2 cellular contexts compared by ENCODE assay signal in genomic region chr17:43153197-43153835, GRCh38.
TF ChIP-seq lines count a peak whose summit lies in the region.
"Not testable (repeated sequence)": the region's sequence is repeated elsewhere in the genome, so short reads cannot be mapped to it uniquely, and the experiment has no call there.

No MANE protein-coding gene starts in this region.

TF ChIP-seq in HCT116, 20 proteins besides CTCF, POLR2A, EP300 and RAD21:
- TF ChIP-seq CBX3 (IDR thresholded peaks at IDR 0.05; ENCODE audit: low read depth), result peak; percentile 59; the same call in 1 of the 2 replicates

TF ChIP-seq in K562, 482 proteins besides CTCF, POLR2A, EP300 and RAD21:
- TF ChIP-seq KLF16 (IDR thresholded peaks at IDR 0.05) (peak; percentile 63; the same call in 1 of the 2 replicates), ARNT (IDR thresholded peaks at IDR 0.05) (0 out of 4 replicates have a peak, but pooled peaks of 1 of the 2 experiments have one; percentile 24), MTA3 (IDR thresholded peaks at IDR 0.05; ENCODE audit: borderline replicate concordance) (0 out of 2 replicates have a peak, but pooled peaks have one; percentile 55), MTA2 (IDR thresholded peaks at IDR 0.05; ENCODE audit: low read depth) (peak; percentile 44; the same call in 1 of the 2 replicates), TEAD4 (IDR thresholded peaks at IDR 0.05; ENCODE audit: low read length) (peak; percentile 65; the same call in 1 of the 2 replicates), FOXM1 (IDR thresholded peaks at IDR 0.05; ENCODE audit: low read depth) (peak; percentile 60), ZKSCAN8 (CRISPR knock-in tag; IDR thresholded peaks at IDR 0.05) (0 out of 2 replicates have a peak, but pooled peaks have one; percentile 31), ZNF766 (CRISPR knock-in tag; conservative IDR thresholded peaks at IDR 0.05) (0 out of 2 replicates have a peak, but pooled peaks have one; percentile 45), ARID1B (IDR thresholded peaks at IDR 0.05) (peak; percentile 83), TOE1 (IDR thresholded peaks at IDR 0.05; ENCODE audit: borderline replicate concordance) (peak; percentile 48; the same call in 1 of the 2 replicates), DPF2 (IDR thresholded peaks at IDR 0.05) (peak; percentile 69; the same call in 1 of the 2 replicates), TAL1 (IDR thresholded peaks at IDR 0.05) (peak; percentile 75), CEBPG (tag; conservative IDR thresholded peaks at IDR 0.05 in 1 of 2, IDR thresholded peaks at IDR 0.05 in 1 of 2) (peak; percentile 45 to 48; a peak in 3 of 4 replicates), ZBTB33 (CRISPR knock-in tag; IDR thresholded peaks at IDR 0.05) (0 out of 2 replicates have a peak, but pooled peaks have one; percentile 20), CHAMP1 (IDR thresholded peaks at IDR 0.05) (peak; percentile 38; the same call in 1 of the 2 replicates), CBFA2T2 (conservative IDR thresholded peaks at IDR 0.05) (peak; percentile 59), JUND (tag; IDR thresholded peaks at IDR 0.05; ENCODE audit: borderline replicate concordance, low read depth, low read length) (0 out of 3 replicates have a peak, but pooled peaks have one; percentile 22), HDAC3 (IDR thresholded peaks at IDR 0.05; ENCODE audit: borderline replicate concordance, partially characterized antibody) (peak; percentile 44), XRCC3 (IDR thresholded peaks at IDR 0.05) (peak; percentile 73; the same call in 1 of the 2 replicates), TCF3 (CRISPR knock-in tag; IDR thresholded peaks at IDR 0.05) (peak; percentile 82), NFIC (IDR thresholded peaks at IDR 0.05) (0 out of 2 replicates have a peak, but pooled peaks have one; percentile 18), NCOR1 (IDR thresholded peaks at IDR 0.05) (peak; percentile 71), ESRRA (IDR thresholded peaks at IDR 0.05; ENCODE audit: borderline replicate concordance, low read depth) (peak; percentile 32; the same call in 1 of the 2 replicates), LEF1 (IDR thresholded peaks at IDR 0.05) (peak; percentile 66; the same call in 1 of the 2 replicates), TAF9B (IDR thresholded peaks at IDR 0.05; ENCODE audit: partially characterized antibody) (peak; percentile 31), SMAD4 (CRISPR knock-in tag; conservative IDR thresholded peaks at IDR 0.05) (peak; percentile 76), GATA2 (CRISPR knock-in tag; IDR thresholded peaks at IDR 0.05) (peak; percentile 79), NCOA1 (IDR thresholded peaks at IDR 0.05; ENCODE audit: low read depth) (peak; percentile 66; the same call in 1 of the 2 replicates), ZNF395 (CRISPR knock-in tag; IDR thresholded peaks at IDR 0.05) (peak; percentile 78; the same call in 1 of the 2 replicates), TRIM28 (IDR thresholded peaks at IDR 0.05) (peak; percentile 97), ATF7 (IDR thresholded peaks at IDR 0.05) (0 out of 2 replicates have a peak, but pooled peaks have one; percentile 31), CBFA2T3 (IDR thresholded peaks at IDR 0.05) (peak; percentile 74), ADNP (tag; IDR thresholded peaks at IDR 0.05) (0 out of 2 replicates have a peak, but pooled peaks have one; percentile 35), CBX3 (IDR thresholded peaks at IDR 0.05; ENCODE audit: borderline replicate concordance in 1 of 2, low read length in 2 of 2) (peak in 1 of 2 experiments; percentile 90; a peak in 2 of 3 replicates), MYBL2 (IDR thresholded peaks at IDR 0.05; ENCODE audit: low read depth) (peak; percentile 25; the same call in 1 of the 2 replicates), STAT5A (IDR thresholded peaks at IDR 0.05; ENCODE audit: borderline replicate concordance, low read length) (peak; percentile 58; the same call in 1 of the 2 replicates), HLTF (IDR thresholded peaks at IDR 0.05) (peak; percentile 89), SMARCE1 (IDR thresholded peaks at IDR 0.05) (peak; percentile 28; the same call in 1 of the 2 replicates), EP400 (IDR thresholded peaks at IDR 0.05) (peak; percentile 41; the same call in 1 of the 2 replicates), GATAD2B (IDR thresholded peaks at IDR 0.05; ENCODE audit: borderline replicate concordance) (peak; percentile 14; the same call in 1 of the 2 replicates), SMARCA4 (IDR thresholded peaks at IDR 0.05) (peak; percentile 85), CEBPB (tag; IDR thresholded peaks at IDR 0.05) (peak; percentile 36; the same call in 1 of the 2 replicates), TRIM24 (IDR thresholded peaks at IDR 0.05) (peak; percentile 69 to 86), CBX5 (IDR thresholded peaks at IDR 0.05; ENCODE audit: borderline replicate concordance, low read depth) (peak; percentile 81; the same call in 1 of the 2 replicates)
- TF ChIP-seq, protein P1, sequence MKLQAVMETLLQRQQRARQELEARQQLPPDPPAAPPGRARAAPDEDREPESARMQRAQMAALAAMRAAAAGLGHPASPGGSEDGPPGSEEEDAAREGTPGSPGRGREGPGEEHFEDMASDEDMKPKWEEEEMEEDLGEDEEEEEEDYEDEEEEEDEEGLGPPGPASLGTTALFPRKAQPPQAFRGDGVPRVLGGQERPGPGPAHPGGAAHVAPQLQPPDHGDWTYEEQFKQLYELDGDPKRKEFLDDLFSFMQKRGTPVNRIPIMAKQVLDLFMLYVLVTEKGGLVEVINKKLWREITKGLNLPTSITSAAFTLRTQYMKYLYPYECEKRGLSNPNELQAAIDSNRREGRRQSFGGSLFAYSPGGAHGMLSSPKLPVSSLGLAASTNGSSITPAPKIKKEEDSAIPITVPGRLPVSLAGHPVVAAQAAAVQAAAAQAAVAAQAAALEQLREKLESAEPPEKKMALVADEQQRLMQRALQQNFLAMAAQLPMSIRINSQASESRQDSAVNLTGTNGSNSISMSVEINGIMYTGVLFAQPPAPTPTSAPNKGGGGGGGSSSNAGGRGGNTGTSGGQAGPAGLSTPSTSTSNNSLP (IDR thresholded peaks at IDR 0.05; ENCODE audit: borderline replicate concordance, low read depth, low read length), result peak; percentile 91
- not testable (repeated sequence) for TF ChIP-seq TEAD4 (CRISPR knock-in tag; IDR thresholded peaks at IDR 0.05; ENCODE audit: borderline replicate concordance); FOXM1 (CRISPR knock-in tag; IDR thresholded peaks at IDR 0.05; ENCODE audit: low read depth); TOE1 (CRISPR knock-in tag; IDR thresholded peaks at IDR 0.05; ENCODE audit: borderline replicate concordance, low read depth); CEBPG (CRISPR knock-in tag; IDR thresholded peaks at IDR 0.05); JUND (IDR thresholded peaks at IDR 0.05; ENCODE audit: borderline replicate concordance, low read depth, low read length); MYBL2 (CRISPR knock-in tag; IDR thresholded peaks at IDR 0.05; ENCODE audit: borderline replicate concordance)
- TF ChIP-seq, protein P2, sequence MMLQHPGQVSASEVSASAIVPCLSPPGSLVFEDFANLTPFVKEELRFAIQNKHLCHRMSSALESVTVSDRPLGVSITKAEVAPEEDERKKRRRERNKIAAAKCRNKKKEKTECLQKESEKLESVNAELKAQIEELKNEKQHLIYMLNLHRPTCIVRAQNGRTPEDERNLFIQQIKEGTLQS (IDR thresholded peaks at IDR 0.05), result peak; percentile 60; the same call in 1 of the 2 replicates
- TF ChIP-seq, protein P2 (CRISPR knock-in tag; conservative IDR thresholded peaks at IDR 0.05), result not testable (repeated sequence)
- TF ChIP-seq, protein P3, sequence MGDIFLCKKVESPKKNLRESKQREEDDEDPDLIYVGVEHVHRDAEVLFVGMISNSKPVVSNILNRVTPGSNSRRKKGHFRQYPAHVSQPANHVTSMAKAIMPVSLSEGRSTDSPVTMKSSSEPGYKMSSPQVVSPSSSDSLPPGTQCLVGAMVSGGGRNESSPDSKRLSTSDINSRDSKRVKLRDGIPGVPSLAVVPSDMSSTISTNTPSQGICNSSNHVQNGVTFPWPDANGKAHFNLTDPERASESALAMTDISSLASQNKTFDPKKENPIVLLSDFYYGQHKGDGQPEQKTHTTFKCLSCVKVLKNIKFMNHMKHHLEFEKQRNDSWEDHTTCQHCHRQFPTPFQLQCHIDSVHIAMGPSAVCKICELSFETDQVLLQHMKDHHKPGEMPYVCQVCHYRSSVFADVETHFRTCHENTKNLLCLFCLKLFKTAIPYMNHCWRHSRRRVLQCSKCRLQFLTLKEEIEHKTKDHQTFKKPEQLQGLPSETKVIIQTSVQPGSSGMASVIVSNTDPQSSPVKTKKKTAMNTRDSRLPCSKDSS (IDR thresholded peaks at IDR 0.05; ENCODE audit: low read depth, partially characterized antibody), result peak; percentile 50
- TF ChIP-seq, protein P4, sequence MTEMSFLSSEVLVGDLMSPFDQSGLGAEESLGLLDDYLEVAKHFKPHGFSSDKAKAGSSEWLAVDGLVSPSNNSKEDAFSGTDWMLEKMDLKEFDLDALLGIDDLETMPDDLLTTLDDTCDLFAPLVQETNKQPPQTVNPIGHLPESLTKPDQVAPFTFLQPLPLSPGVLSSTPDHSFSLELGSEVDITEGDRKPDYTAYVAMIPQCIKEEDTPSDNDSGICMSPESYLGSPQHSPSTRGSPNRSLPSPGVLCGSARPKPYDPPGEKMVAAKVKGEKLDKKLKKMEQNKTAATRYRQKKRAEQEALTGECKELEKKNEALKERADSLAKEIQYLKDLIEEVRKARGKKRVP (CRISPR knock-in tag; IDR thresholded peaks at IDR 0.05), result peak; percentile 56; the same call in 1 of the 2 replicates
TF ChIP-seq in K562: peak in this region for 48; not testable (repeated sequence) for 434.
